8 cellular contexts compared by ENCODE assay signal in genomic region chr12:111368291-111368683, GRCh38.
DNase-seq lines count a peak whose midpoint lies in the region; ATAC-seq and TF ChIP-seq lines count a peak whose summit lies in the region.

No MANE protein-coding gene starts in this region.

- H3K9ac ChIP-seq in MM.1S (ENCODE audit: low read length) (peak overlapping the region; percentile 44; the same call in 1 of the 2 replicates), mucosa of rectum (ENCODE audit: low read depth in 1 of 2, low read length in 2 of 2) (peak overlapping the region; percentile 75 to 80)

- no peak for TF ChIP-seq CTCF in MM.1S (IDR thresholded peaks at IDR 0.05; ENCODE audit: low read length)
- TF ChIP-seq CTCF in coronary artery (IDR thresholded peaks at IDR 0.05) = no peak

- no peaks in the 10 kb centered on the region for H3K36me3 ChIP-seq in MM.1S (replicated peaks; ENCODE audit: insufficient read depth, low read length)
- H3K36me3 ChIP-seq in mucosa of rectum (ENCODE audit: control insufficient read depth in 2 of 2, insufficient read depth in 2 of 2, low read length in 2 of 2) = peaks cover 15 to 17% of the 10 kb centered on the region in 2 donors

- no peaks in the 10 kb centered on the region for H3F3A ChIP-seq in MM.1S (ENCODE audit: insufficient read depth, low read length)

- H3K4me2 ChIP-seq in MM.1S (ENCODE audit: low read depth, low read length) = peak overlapping the region; percentile 92

- no peaks in the 10 kb centered on the region for H3K27me3 ChIP-seq in MM.1S (replicated peaks; ENCODE audit: insufficient read depth, low read length)
- H3K27me3 ChIP-seq in mucosa of rectum (ENCODE audit: control insufficient read depth in 2 of 2, insufficient read depth in 2 of 2, low read length in 2 of 2) = no peaks in the 10 kb centered on the region

- no peaks in the 10 kb centered on the region for H3K4me1 ChIP-seq in MM.1S (ENCODE audit: low read length)
- peaks cover 15 to 21% of the 10 kb centered on the region in 2 donors for H3K4me1 ChIP-seq in mucosa of rectum (ENCODE audit: control insufficient read depth in 2 of 2, insufficient read depth in 2 of 2, low read length in 2 of 2)

- H3K79me2 ChIP-seq in MM.1S (ENCODE audit: low read length) = no peaks in the 10 kb centered on the region

- H3K9me3 ChIP-seq in MM.1S (replicated peaks; ENCODE audit: insufficient read depth, low read length) (no peaks in the 10 kb centered on the region), mucosa of rectum (ENCODE audit: control insufficient read depth in 2 of 2, low read length in 2 of 2) (no peaks in the 10 kb centered on the region)

- H3K4me3 ChIP-seq in MM.1S (ENCODE audit: low read length) (peak overlapping the region; percentile 61), coronary artery (peak overlapping the region; percentile 100), mucosa of rectum (ENCODE audit: low read length in 2 of 2) (peak overlapping the region; percentile 70 to 90)

- no peaks in the 10 kb centered on the region for H4K20me1 ChIP-seq in MM.1S (ENCODE audit: insufficient read depth, low read length)

- H2AFZ ChIP-seq in MM.1S (ENCODE audit: low read length) = peak overlapping the region; percentile 63

- no peak for ATAC-seq in GM18511 (IDR thresholded peaks at IDR 0.05; ENCODE audit: unreplicated experiment)

- DNase-seq in EH (ENCODE audit: low read depth) (peak; percentile 9), MM.1S (no peak), coronary artery (ENCODE audit: low spot score) (no peak), LoVo (ENCODE audit: low spot score) (no peak), NCI-H146 treated with DMSO at 0.1 percent for 48 hours (lab: John Stamatoyannopoulos, UW; ENCODE audit: unreplicated experiment) (no peak)
- DNase-seq in effector CD8-positive, alpha-beta T cell (lab: John Stamatoyannopoulos, UW) = no peak

- no peaks in the 10 kb centered on the region for H3K9me2 ChIP-seq in MM.1S (replicated peaks; ENCODE audit: insufficient read depth, low read length)

- H3K27ac ChIP-seq in MM.1S (ENCODE audit: low read length) = no peak overlapping the region
- H3K27ac ChIP-seq in coronary artery = peak overlapping the region; percentile 44 to 76
- peak overlapping the region; percentile 74 to 82 for H3K27ac ChIP-seq in mucosa of rectum (ENCODE audit: low read depth in 2 of 2, low read length in 2 of 2)
